17 cellular contexts compared by ENCODE assay signal in genomic region chr1:177969825-177970371, GRCh38. TPM values are rescaled to one million over a fixed set of nuclear protein-coding genes. Genes with fewer than 3 reads are reported as not detected.
DNase-seq lines count a peak whose midpoint lies in the region; FAIRE-seq and TF ChIP-seq lines count a peak whose summit lies in the region.
"Had no signal": no experiment of that assay in that cellular context is flagged by ENCODE, and none has a peak within 500 bp of the region (broad histone marks: within the 10 kb centered on the region; RNA-seq: fewer than 3 reads in every experiment).

Gene SEC16B (minus strand): TSS chr1:177970058. CDS start chr1:177967981, 2,077 bp downstream.

- intact Hi-C loops in kidney (cut with DNase I), result no loop called here

- H3K4me3 ChIP-seq in Peyer's patch (peak within 1 kb of the TSS in 3 of 4 donors; percentile 7 to 48 (median 40)), kidney (ENCODE audit: low read length in 2 of 2) (peak within 1 kb of the TSS; percentile 28 to 41), smooth muscle cell (peak within 1 kb of the TSS; percentile 6), endodermal cell (ENCODE audit: low read length) (no peak within 1 kb of the TSS)
- no peak within 1 kb of the TSS for H3K4me3 ChIP-seq in CD8-positive, alpha-beta memory T cell (ENCODE audit: low read length)

- peak; percentile 92 to 95 for TF ChIP-seq POLR2A in Peyer's patch (IDR thresholded peaks at IDR 0.05)

- H3K9me3 ChIP-seq in Peyer's patch (no peaks in the 10 kb centered on the region), kidney (ENCODE audit: control insufficient read depth in 1 of 2, low read length in 2 of 2) (no peaks in the 10 kb centered on the region), smooth muscle cell (replicated peaks; ENCODE audit: low read depth) (no peaks in the 10 kb centered on the region), endodermal cell (ENCODE audit: control insufficient read depth, low read length) (no peaks in the 10 kb centered on the region)
- H3K9me3 ChIP-seq in CD8-positive, alpha-beta memory T cell (ENCODE audit: low read length), result no peaks in the 10 kb centered on the region

- no peaks in the 10 kb centered on the region for H3K9me3 Mint-ChIP-seq in endodermal cell
- peaks cover 0 to 10% (median 6%) of the 10 kb centered on the region in 5 donors for H3K9me3 Mint-ChIP-seq in CD8-positive, alpha-beta memory T cell
- H3K9me3 Mint-ChIP-seq: activated T-helper 2 cell treated with anti-CD3 and anti-CD28 coated beads, Interferon-gamma antibody, Interleukin-2, Interleukin-4, amounts not matched to agents 10 μg/mL and 5 μg/mL and 100 μg/mL, durations not matched to agents 14 hours and 24 hours and 36 hours had no signal

- peaks cover 0 to 23% (median 0%) of the 10 kb centered on the region in 3 donors for H3K36me3 ChIP-seq in Peyer's patch
- peaks cover 4 to 7% of the 10 kb centered on the region in 2 donors for H3K36me3 ChIP-seq in kidney (ENCODE audit: control insufficient read depth in 1 of 2, insufficient read depth in 2 of 2, low read length in 2 of 2)
- no peaks in the 10 kb centered on the region for H3K36me3 ChIP-seq in smooth muscle cell (ENCODE audit: low read depth)
- H3K36me3 ChIP-seq in endodermal cell (ENCODE audit: control insufficient read depth, insufficient read depth, low read length), result no peaks in the 10 kb centered on the region
- H3K36me3 ChIP-seq in CD8-positive, alpha-beta memory T cell (ENCODE audit: insufficient read depth, low read length), result no peaks in the 10 kb centered on the region

- H3K9ac ChIP-seq in kidney (ENCODE audit: low read length in 2 of 2) (no peak within 1 kb of the TSS), smooth muscle cell (ENCODE audit: low read depth) (no peak within 1 kb of the TSS), endodermal cell (ENCODE audit: extremely low read depth, low read length, poor library complexity, severe bottlenecking) (no peak within 1 kb of the TSS)

- CTCF ChIA-PET in CD8-positive, alpha-beta memory T cell (lab: Charles Lee), result no interaction called here

- H2AFZ ChIP-seq in smooth muscle cell (ENCODE audit: low read depth), result no peak within 1 kb of the TSS

- no peaks in the 10 kb centered on the region for H3K36me3 Mint-ChIP-seq in endodermal cell (ENCODE audit: low read depth)
- no peaks in the 10 kb centered on the region for H3K36me3 Mint-ChIP-seq in CD8-positive, alpha-beta memory T cell

- H3K27me3 Mint-ChIP-seq in endodermal cell (ENCODE audit: insufficient read depth), result no peaks in the 10 kb centered on the region
- peaks cover 0 to 2% of the 10 kb centered on the region in 2 donors for H3K27me3 Mint-ChIP-seq in CD8-positive, alpha-beta memory T cell

- H4K20me1 ChIP-seq in smooth muscle cell (ENCODE audit: low read depth), result no peaks in the 10 kb centered on the region

- H3K27ac ChIP-seq in Peyer's patch (peak within 1 kb of the TSS in 3 of 4 donors; percentile 77 to 96 (median 81)), kidney (ENCODE audit: low read depth in 2 of 2, low read length in 2 of 2) (peak within 1 kb of the TSS; percentile 4 to 66), smooth muscle cell (ENCODE audit: low read depth) (no peak within 1 kb of the TSS), endodermal cell (ENCODE audit: low read depth, low read length) (no peak within 1 kb of the TSS)
- no peak within 1 kb of the TSS for H3K27ac ChIP-seq in CD8-positive, alpha-beta memory T cell (ENCODE audit: low read depth, low read length)
- H3K27ac ChIP-seq: epithelial cell of prostate had no signal

- no peaks in the 10 kb centered on the region for H3K4me1 ChIP-seq in Peyer's patch
- peaks cover 0 to 2% of the 10 kb centered on the region in 2 donors for H3K4me1 ChIP-seq in kidney (ENCODE audit: control insufficient read depth in 1 of 2, insufficient read depth in 1 of 2, low read depth in 1 of 2, low read length in 2 of 2)
- H3K4me1 ChIP-seq in smooth muscle cell (ENCODE audit: low read depth), result no peaks in the 10 kb centered on the region
- no peaks in the 10 kb centered on the region for H3K4me1 ChIP-seq in endodermal cell (ENCODE audit: control insufficient read depth, insufficient read depth, low read length)
- no peaks in the 10 kb centered on the region for H3K4me1 ChIP-seq in CD8-positive, alpha-beta memory T cell (ENCODE audit: insufficient read depth, low read length)

- TF ChIP-seq CTCF in Peyer's patch (IDR thresholded peaks at IDR 0.05) (peak in 1 of 6 experiments; percentile 16), kidney (IDR thresholded peaks at IDR 0.05; ENCODE audit: borderline replicate concordance, extremely low read depth, insufficient read depth) (no peak), smooth muscle cell (IDR thresholded peaks at IDR 0.05; ENCODE audit: borderline replicate concordance, insufficient read depth, poor library complexity, severe bottlenecking) (no peak), endodermal cell (conservative IDR thresholded peaks at IDR 0.05) (no peak)

- no peak for FAIRE-seq in kidney (lab: Jason Lieb, UNC)
- FAIRE-seq: GM18507 had no signal

- no peaks in the 10 kb centered on the region for H3K79me2 ChIP-seq in smooth muscle cell (ENCODE audit: low read depth)

- H3K27me3 ChIP-seq in Peyer's patch, result no peaks in the 10 kb centered on the region
- no peaks in the 10 kb centered on the region for H3K27me3 ChIP-seq in smooth muscle cell (ENCODE audit: low read depth)
- no peaks in the 10 kb centered on the region for H3K27me3 ChIP-seq in endodermal cell (ENCODE audit: control insufficient read depth, insufficient read depth, low read length, poor library complexity, severe bottlenecking)
- H3K27me3 ChIP-seq in CD8-positive, alpha-beta memory T cell (ENCODE audit: insufficient read depth, low read length, poor library complexity, severe bottlenecking), result no peaks in the 10 kb centered on the region

- DNase-seq in HuH-7 (ENCODE audit: low spot score) (peak; percentile 44), Peyer's patch (peak in 2 of 3 donors; percentile 82 to 90), kidney (no peak), smooth muscle cell (lab: John Stamatoyannopoulos, UW; ENCODE audit: unreplicated experiment) (no peak), endodermal cell (no peak), ureter (ENCODE audit: low spot score) (no peak), NCI-H1092 (lab: John Stamatoyannopoulos, UW) (no peak)
- no peak for DNase-seq in CD8-positive, alpha-beta memory T cell
- DNase-seq: glutamatergic neuron, mesendoderm, NCI-H146, NCI-H345, occipital lobe had no signal

- POLR2A ChIA-PET in CD8-positive, alpha-beta memory T cell (lab: Charles Lee), result no interaction called here

- H3K4me1 Mint-ChIP-seq in endodermal cell, result no peaks in the 10 kb centered on the region
- H3K4me1 Mint-ChIP-seq in CD8-positive, alpha-beta memory T cell, result no peaks in the 10 kb centered on the region

- 91% methylated on average over 12 of the region's 12 CpGs for WGBS in smooth muscle cell (ENCODE audit: low lambda C conversion rate)
- WGBS in endodermal cell (ENCODE audit: insufficient coverage in 1 of 2, insufficient read length in 1 of 2), 2 experiments, result 89 to 90% methylated on average over 8 to 12 of the region's 12 CpGs

- no peak within 1 kb of the TSS for H3K4me2 ChIP-seq in smooth muscle cell

- H3F3A ChIP-seq in smooth muscle cell (ENCODE audit: low read depth), result no peaks in the 10 kb centered on the region

- H3K27ac Mint-ChIP-seq in endodermal cell, result no peak within 1 kb of the TSS
- H3K27ac Mint-ChIP-seq in CD8-positive, alpha-beta memory T cell, result peak within 1 kb of the TSS in 1 of 8 donors; percentile 14
- H3K27ac Mint-ChIP-seq: activated T-helper 2 cell treated with anti-CD3 and anti-CD28 coated beads, Interferon-gamma antibody, Interleukin-2, Interleukin-4, amounts not matched to agents 10 μg/mL and 5 μg/mL and 100 μg/mL, durations not matched to agents 14 hours and 24 hours and 36 hours had no signal

- no peak within 1 kb of the TSS for H3K4me3 Mint-ChIP-seq in endodermal cell
- no peak within 1 kb of the TSS for H3K4me3 Mint-ChIP-seq in CD8-positive, alpha-beta memory T cell

RNA-seq across cellular contexts. Expression of gene SEC16B, which starts in this region (rescaled TPM):
- total RNA-seq in Peyer's patch, result 100 to 1,000 TPM in 1 of 4 donors, 10 to 100 TPM in 3; 20.6 to 147 (median 55.0) TPM
- total RNA-seq in kidney, result 4.8 TPM
- polyA plus RNA-seq in kidney (ENCODE audit: insufficient read depth, low read depth, low replicate concordance), result 3.5 TPM
- total RNA-seq in smooth muscle cell, result 2.9 and 3.2 TPM in 2 replicates
- 4.3 and 5.9 TPM in 2 replicates for polyA plus RNA-seq in smooth muscle cell
- 1 to 10 TPM in 1 of 2 donors, under 1 TPM in 1; 0.90 to 1.7 TPM for total RNA-seq in endodermal cell
- 1.4 TPM for polyA plus RNA-seq in endodermal cell (2013, experiment 1 of 2)
- polyA plus RNA-seq in endodermal cell (2013, experiment 2 of 2), result 1.7 TPM
- total RNA-seq in ureter, result 2.6 TPM
- total RNA-seq in CD8-positive, alpha-beta memory T cell, result not detected
- not detected for polyA plus RNA-seq in CD8-positive, alpha-beta memory T cell
- total RNA-seq: activated T-helper 2 cell treated with anti-CD3 and anti-CD28 coated beads, Interferon-gamma antibody, Interleukin-2, Interleukin-4, amounts not matched to agents 10 μg/mL and 5 μg/mL and 100 μg/mL, durations not matched to agents 14 hours and 24 hours and 36 hours; OCI-LY7 had no signal

Comparison
In these comparisons a context has a peak if more than half of its experiments do, and no peak if none do; other contexts are left out.
1. DNase-seq: peak in HuH-7 (single experiment) and Peyer's patch (2 of 3); none in kidney (single experiment), smooth muscle cell (single experiment), endodermal cell (single experiment), ureter (single experiment), CD8-positive, alpha-beta memory T cell (0 of 5) and NCI-H1092 (single experiment).
2. H3K27ac ChIP-seq: peak in Peyer's patch (3 of 4) and kidney (2 of 2); none in smooth muscle cell (single experiment), endodermal cell (single experiment) and CD8-positive, alpha-beta memory T cell (single experiment).
3. H3K4me3 ChIP-seq: peak in Peyer's patch (3 of 4), kidney (2 of 2) and smooth muscle cell (single experiment); none in endodermal cell (single experiment) and CD8-positive, alpha-beta memory T cell (single experiment).